Comparison of ENCODE assay signal across 8 cellular contexts in genomic region chr2:148509703-148510036, GRCh38.
A peak's percentile ranks its signal among the peaks of the same experiment; 100 is the strongest.
DNase-seq lines count a peak whose midpoint lies in the region; ATAC-seq and TF ChIP-seq lines count a peak whose summit lies in the region.

No MANE protein-coding gene starts in this region.

- intact Hi-C loops in CD8-positive, alpha-beta T cell (cut with DNase I, micrococcal nuclease), result loop anchor here (1.0 to 5.0 kb wide), 8 partner anchors 15 to 572 kb away; partner anchors contain the start of gene ORC4 (in 1 of the 2)
- intact Hi-C loops in naive thymus-derived CD4-positive, alpha-beta T cell (cut with micrococcal nuclease), result loop anchor here (1.0 to 10.0 kb wide), 14 partner anchors 15 to 1053 kb away; partner anchors contain the start of genes ORC4 (in 2 of the 2) and EPC2 (in 1 of the 2)

- H3K27ac ChIP-seq in CD8-positive, alpha-beta T cell (ENCODE audit: low read depth, low read length), result no peak overlapping the region
- H3K27ac ChIP-seq in HEK293 (ENCODE audit: extremely low read depth, low read depth, low read length), result no peak overlapping the region
- peak overlapping the region; percentile 37 for H3K27ac ChIP-seq in naive thymus-derived CD4-positive, alpha-beta T cell (ENCODE audit: low read depth, low read length)

- peak overlapping the region; percentile 55 for H3K4me3 Mint-ChIP-seq in CD8-positive, alpha-beta T cell
- peak overlapping the region; percentile 64 for H3K4me3 Mint-ChIP-seq in activated naive CD8-positive, alpha-beta T cell treated with anti-CD3 and anti-CD28 coated beads, Interleukin-2, amount 10 ng/mL, durations not matched to agents 7 days and 5 days
- H3K4me3 Mint-ChIP-seq in naive thymus-derived CD4-positive, alpha-beta T cell, result peak overlapping the region; percentile 65 to 91 (median 84)

- H3K27me3 Mint-ChIP-seq in CD8-positive, alpha-beta T cell (ENCODE audit: low read depth), result no peaks in the 10 kb centered on the region
- H3K27me3 Mint-ChIP-seq in activated naive CD8-positive, alpha-beta T cell treated with anti-CD3 and anti-CD28 coated beads, Interleukin-2, amount 10 ng/mL, durations not matched to agents 7 days and 5 days, result peaks cover 2% of the 10 kb centered on the region
- no peaks in the 10 kb centered on the region for H3K27me3 Mint-ChIP-seq in naive thymus-derived CD4-positive, alpha-beta T cell

- peak overlapping the region; percentile 41 for H3K27ac Mint-ChIP-seq in CD8-positive, alpha-beta T cell
- H3K27ac Mint-ChIP-seq in activated naive CD8-positive, alpha-beta T cell treated with anti-CD3 and anti-CD28 coated beads, Interleukin-2, amount 10 ng/mL, durations not matched to agents 7 days and 5 days, result peak overlapping the region; percentile 53
- peak overlapping the region; percentile 13 to 90 (median 88) for H3K27ac Mint-ChIP-seq in naive thymus-derived CD4-positive, alpha-beta T cell

- CTCF ChIA-PET in CD8-positive, alpha-beta T cell (lab: Charles Lee), result interaction anchor here (0.7 to 4.8 kb wide), 43 partner anchors 8 to 576 kb away, joined by 3 to 35 read pairs (median 4); partner anchors contain the start of genes MBD5 and ORC4
- CTCF ChIA-PET in HEK293 (lab: Yijun Ruan, JAX), result interaction anchor here (0.6 to 2.6 kb wide), 28 partner anchors 11 to 650 kb away, joined by 3 to 18 read pairs (median 4); partner anchors contain the start of genes MBD5 and ORC4
- CTCF ChIA-PET in naive thymus-derived CD4-positive, alpha-beta T cell (lab: Charles Lee), result interaction anchor here (0.8 to 2.9 kb wide), 20 partner anchors 10 to 573 kb away, joined by 3 to 53 read pairs (median 4); no protein-coding TSS in a partner anchor

- DNase-seq in CD8-positive, alpha-beta T cell, result no peak
- DNase-seq in activated naive CD8-positive, alpha-beta T cell treated with anti-CD3 and anti-CD28 coated beads, Interleukin-2, amount 10 ng/mL, durations not matched to agents 7 days and 5 days, result no peak
- no peak for DNase-seq in naive thymus-derived CD4-positive, alpha-beta T cell
- no peak for DNase-seq in cortex of kidney (lab: John Stamatoyannopoulos, UW)

- peaks cover 9% of the 10 kb centered on the region for H3K4me1 Mint-ChIP-seq in CD8-positive, alpha-beta T cell (ENCODE audit: low read depth)
- H3K4me1 Mint-ChIP-seq in activated naive CD8-positive, alpha-beta T cell treated with anti-CD3 and anti-CD28 coated beads, Interleukin-2, amount 10 ng/mL, durations not matched to agents 7 days and 5 days, result peaks cover 23% of the 10 kb centered on the region
- H3K4me1 Mint-ChIP-seq in naive thymus-derived CD4-positive, alpha-beta T cell, result peaks cover 3 to 32% (median 18%) of the 10 kb centered on the region in 7 donors

- peak; percentile 8 for TF ChIP-seq CTCF in CD8-positive, alpha-beta T cell (IDR thresholded peaks at IDR 0.05)
- no peak for TF ChIP-seq CTCF in HEK293 (tag by site-specific recombination; IDR thresholded peaks at IDR 0.05)

- no peaks in the 10 kb centered on the region for H3K9me3 ChIP-seq in CD8-positive, alpha-beta T cell (ENCODE audit: low read length)
- no peaks in the 10 kb centered on the region for H3K9me3 ChIP-seq in HEK293 (ENCODE audit: control insufficient read depth, insufficient read depth, low read depth, low read length)
- H3K9me3 ChIP-seq in naive thymus-derived CD4-positive, alpha-beta T cell (ENCODE audit: control insufficient read depth in 2 of 3, low read length in 3 of 3), result no peaks in the 10 kb centered on the region

- POLR2A ChIA-PET in CD8-positive, alpha-beta T cell (lab: Charles Lee), result interaction anchor here (0.8 to 1.9 kb wide), 6 partner anchors 15 to 487 kb away, joined by 4 to 7 read pairs (median 5); no protein-coding TSS in a partner anchor
- POLR2A ChIA-PET in HEK293 (lab: Yijun Ruan, JAX), result interaction anchor here (1.0 to 1.3 kb wide), 3 partner anchors 212 to 495 kb away, joined by 3 to 10 read pairs (median 4); partner anchors contain the start of genes MBD5 and ORC4
- POLR2A ChIA-PET in activated naive CD8-positive, alpha-beta T cell treated with anti-CD3 and anti-CD28 coated beads, Interleukin-2, amount 10 ng/mL, durations not matched to agents 7 days and 5 days (lab: Charles Lee), result interaction anchor here (0.6 to 2.0 kb wide), 7 partner anchors 10 to 522 kb away, joined by 3 to 6 read pairs (median 3); no protein-coding TSS in a partner anchor
- POLR2A ChIA-PET in naive thymus-derived CD4-positive, alpha-beta T cell (lab: Charles Lee), result interaction anchor here (0.7 to 2.6 kb wide), 11 partner anchors 13 to 515 kb away, joined by 3 to 12 read pairs (median 5); partner anchors contain the start of gene ORC4

- H3K4me3 ChIP-seq in CD8-positive, alpha-beta T cell (ENCODE audit: low read depth, low read length), result peak overlapping the region; percentile 16
- H3K4me3 ChIP-seq in HEK293 (ENCODE audit: low read depth, low read length), result no peak overlapping the region
- no peak overlapping the region for H3K4me3 ChIP-seq in naive thymus-derived CD4-positive, alpha-beta T cell (ENCODE audit: low read length)

- H3K9me3 Mint-ChIP-seq in CD8-positive, alpha-beta T cell, result no peaks in the 10 kb centered on the region
- no peaks in the 10 kb centered on the region for H3K9me3 Mint-ChIP-seq in activated naive CD8-positive, alpha-beta T cell treated with anti-CD3 and anti-CD28 coated beads, Interleukin-2, amount 10 ng/mL, durations not matched to agents 7 days and 5 days
- H3K9me3 Mint-ChIP-seq in naive thymus-derived CD4-positive, alpha-beta T cell, result peaks cover 0 to under 1% (median 0%) of the 10 kb centered on the region in 11 donors

- no peaks in the 10 kb centered on the region for H3K36me3 ChIP-seq in CD8-positive, alpha-beta T cell (ENCODE audit: insufficient read depth, low read length)
- H3K36me3 ChIP-seq in HEK293 (ENCODE audit: control insufficient read depth in 2 of 2, insufficient read depth in 1 of 2, low read length in 2 of 2), result no peaks in the 10 kb centered on the region
- H3K36me3 ChIP-seq in naive thymus-derived CD4-positive, alpha-beta T cell (ENCODE audit: control insufficient read depth in 2 of 3, insufficient read depth in 3 of 3, low read length in 3 of 3), result no peaks in the 10 kb centered on the region

- peaks cover 10% of the 10 kb centered on the region for H3K4me1 ChIP-seq in CD8-positive, alpha-beta T cell (ENCODE audit: insufficient read depth, low read length)
- no peaks in the 10 kb centered on the region for H3K4me1 ChIP-seq in HEK293 (ENCODE audit: control insufficient read depth, insufficient read depth, low read length)
- H3K4me1 ChIP-seq in naive thymus-derived CD4-positive, alpha-beta T cell (ENCODE audit: control insufficient read depth in 2 of 2, insufficient read depth in 2 of 2, low read length in 2 of 2), result no peaks in the 10 kb centered on the region

- no peak for ATAC-seq in CD8-positive, alpha-beta T cell
- ATAC-seq in activated naive CD8-positive, alpha-beta T cell treated with anti-CD3 and anti-CD28 coated beads, Interleukin-2, amount 10 ng/mL, durations not matched to agents 7 days and 5 days (ENCODE audit: low read depth), result no peak
- ATAC-seq in naive thymus-derived CD4-positive, alpha-beta T cell, result no peak
- no peak for ATAC-seq in GM18520 (IDR thresholded peaks at IDR 0.05; ENCODE audit: unreplicated experiment)
- no peak for ATAC-seq in GM21825 (IDR thresholded peaks at IDR 0.05; ENCODE audit: unreplicated experiment)
- no peak for ATAC-seq in esophagus mucosa

- H3K36me3 Mint-ChIP-seq in CD8-positive, alpha-beta T cell, result peaks cover 8% of the 10 kb centered on the region
- no peaks in the 10 kb centered on the region for H3K36me3 Mint-ChIP-seq in activated naive CD8-positive, alpha-beta T cell treated with anti-CD3 and anti-CD28 coated beads, Interleukin-2, amount 10 ng/mL, durations not matched to agents 7 days and 5 days
- H3K36me3 Mint-ChIP-seq in naive thymus-derived CD4-positive, alpha-beta T cell, result peaks cover 0 to 16% (median 6%) of the 10 kb centered on the region in 5 donors

- H3K27me3 ChIP-seq in CD8-positive, alpha-beta T cell (ENCODE audit: insufficient read depth, low read length), result no peaks in the 10 kb centered on the region
- no peaks in the 10 kb centered on the region for H3K27me3 ChIP-seq in naive thymus-derived CD4-positive, alpha-beta T cell (ENCODE audit: control insufficient read depth in 2 of 2, insufficient read depth in 2 of 2, low read length in 2 of 2)

TF ChIP-seq in HEK293, 187 proteins besides CTCF, POLR2A, EP300 and RAD21:
- TF ChIP-seq ZNF501 (tag by site-specific recombination; IDR thresholded peaks at IDR 0.05), result 0 out of 2 replicates have a peak, but pooled peaks have one; percentile 5
- TF ChIP-seq ZNF366 (tag by site-specific recombination; conservative IDR thresholded peaks at IDR 0.05), result 0 out of 2 replicates have a peak, but pooled peaks have one; percentile 0
- 0 out of 2 replicates have a peak, but pooled peaks have one; percentile 6 for TF ChIP-seq ZNF660 (tag by site-specific recombination; IDR thresholded peaks at IDR 0.05)
- TF ChIP-seq ZNF350 (tag by site-specific recombination; IDR thresholded peaks at IDR 0.05), result no peak
